1 cellular context compared by ENCODE assay signal in the genomic region with DNA sequence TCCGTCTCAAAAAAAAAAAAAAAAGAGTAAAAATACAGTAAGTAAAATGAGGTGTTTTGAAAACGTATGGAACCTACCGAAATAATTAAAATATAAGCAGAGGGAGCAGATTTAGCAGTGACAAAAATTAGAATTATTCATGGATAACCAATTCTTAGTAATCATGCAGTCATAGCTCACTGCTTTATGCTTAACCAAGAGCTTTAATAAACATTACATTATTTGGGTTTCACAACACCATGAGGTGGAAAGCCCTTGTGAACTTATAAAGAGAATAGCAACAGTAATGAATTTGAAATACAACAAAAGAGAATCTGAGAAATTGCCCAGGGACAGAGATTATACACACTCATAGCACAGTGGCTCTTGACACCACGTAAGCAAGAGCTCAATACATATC.
TF ChIP-seq lines count a peak whose summit lies in the region.

No MANE protein-coding gene starts in this region.

TF ChIP-seq in IMR-90, 13 proteins besides CTCF, POLR2A, EP300 and RAD21:
- TF ChIP-seq CEBPB (IDR thresholded peaks at IDR 0.05; ENCODE audit: low read depth, low read length) = 0 out of 2 replicates have a peak, but pooled peaks have one; percentile 22
